9 cellular contexts compared by ENCODE assay signal in the genomic region with DNA sequence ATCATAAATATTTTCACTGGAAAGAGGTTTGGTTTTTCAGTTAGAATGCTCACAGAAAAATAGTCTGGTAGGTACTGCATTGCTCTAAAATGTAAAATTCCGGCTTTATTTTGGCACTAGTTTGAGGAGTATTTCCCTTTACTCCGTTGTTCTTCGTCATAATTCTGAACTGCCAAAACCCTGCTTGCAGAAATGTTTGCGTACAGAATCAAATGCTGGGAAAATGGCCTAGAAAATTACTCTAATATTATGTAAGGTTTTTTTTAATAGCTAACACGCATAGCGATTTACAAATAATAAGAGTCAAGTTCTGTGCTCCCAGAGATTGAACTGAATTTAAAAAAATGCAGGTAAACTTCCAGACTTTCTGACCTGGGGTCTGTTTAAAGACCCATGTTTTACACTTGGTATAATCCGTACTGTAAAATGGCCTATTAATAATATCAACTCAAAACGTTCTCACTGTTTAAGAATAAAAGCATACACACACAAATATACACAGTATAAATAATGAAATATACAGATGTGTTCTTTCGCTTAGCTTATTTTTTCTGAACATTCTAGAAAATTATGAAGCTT. TPM values are rescaled to one million over a fixed set of nuclear protein-coding genes. Genes with fewer than 3 reads are reported as not detected.
DNase-seq lines count a peak whose midpoint lies in the region; TF ChIP-seq lines count a peak whose summit lies in the region.
"Had no signal": no experiment of that assay in that cellular context is flagged by ENCODE, and none has a peak within 500 bp of the region (broad histone marks: within the 10 kb centered on the region; RNA-seq: fewer than 3 reads in every experiment).

No MANE protein-coding gene starts in this region.

- H3K4me1 ChIP-seq in adipocyte (ENCODE audit: control insufficient read depth, insufficient read depth, low read length) (peaks cover 4% of the 10 kb centered on the region), tibial artery (peaks cover 0 to 7% (median 5%) of the 10 kb centered on the region in 4 donors)

- DNase-seq in activated T-cell treated with anti-CD3 and anti-CD28 coated beads, Interleukin-2, amount 50 U/mL, for 24 hours: no peak
- DNase-seq in activated T-cell treated with anti-CD3 and anti-CD28 coated beads for 4 hours: no peak
- DNase-seq in adipocyte (ENCODE audit: low read depth): no peak
- DNase-seq in kidney epithelial cell (ENCODE audit: low read depth): no peak
- no peak for DNase-seq in tibial artery
- no peak for DNase-seq in stimulated activated CD8-positive, alpha-beta memory T cell treated with anti-CD3 and anti-CD28 coated beads, Interleukin-4, amount 100 ng/mL, for 48 hours
- no peak for DNase-seq in COLO668 (lab: John Stamatoyannopoulos, UW; ENCODE audit: unreplicated experiment)
- no peak for DNase-seq in stimulated activated CD4-positive, alpha-beta T cell treated with anti-CD3 and anti-CD28 coated beads, Interleukin-12 subunit alpha, Interleukin-12 subunit beta, amount 100 ng/mL, for 4 hours
- DNase-seq: OCI-M1 had no signal

- no peaks in the 10 kb centered on the region for H3K36me3 Mint-ChIP-seq in activated T-cell treated with anti-CD3 and anti-CD28 coated beads, Interleukin-2, amount 50 U/mL, for 24 hours (ENCODE audit: low read depth)

- H3K4me3 ChIP-seq in adipocyte (ENCODE audit: low read length) (peak overlapping the region; percentile 97), kidney epithelial cell (ENCODE audit: low read depth, low read length) (peak overlapping the region; percentile 78), tibial artery (peak overlapping the region; percentile 82 to 99)

- H3K27me3 ChIP-seq in adipocyte (replicated peaks; ENCODE audit: control insufficient read depth, insufficient read depth, low read length) (no peaks in the 10 kb centered on the region), kidney epithelial cell (ENCODE audit: control insufficient read depth, insufficient read depth, low read length) (no peaks in the 10 kb centered on the region), tibial artery (no peaks in the 10 kb centered on the region)

- H3K27ac ChIP-seq in tibial artery: peak overlapping the region; percentile 74 to 87

- H3K9me3 ChIP-seq in adipocyte (ENCODE audit: control insufficient read depth, low read length) (no peaks in the 10 kb centered on the region), tibial artery (no peaks in the 10 kb centered on the region)

- H3K27ac Mint-ChIP-seq in activated T-cell treated with anti-CD3 and anti-CD28 coated beads, Interleukin-2, amount 50 U/mL, for 24 hours: no peak overlapping the region

- H3K9ac ChIP-seq in adipocyte (ENCODE audit: low read length): peak overlapping the region; percentile 84

- H3K9me3 Mint-ChIP-seq in activated T-cell treated with anti-CD3 and anti-CD28 coated beads, Interleukin-2, amount 50 U/mL, for 24 hours: no peaks in the 10 kb centered on the region

- H3K4me3 Mint-ChIP-seq in activated T-cell treated with anti-CD3 and anti-CD28 coated beads, Interleukin-2, amount 50 U/mL, for 24 hours: peak overlapping the region; percentile 86

- H3K36me3 ChIP-seq in adipocyte (ENCODE audit: control insufficient read depth, insufficient read depth, low read length, severe bottlenecking): no peaks in the 10 kb centered on the region
- H3K36me3 ChIP-seq in kidney epithelial cell (ENCODE audit: control insufficient read depth, insufficient read depth, low read length): no peaks in the 10 kb centered on the region
- no peaks in the 10 kb centered on the region for H3K36me3 ChIP-seq in tibial artery

- intact Hi-C loops in tibial artery (cut with DNase I; ENCODE audit: low total_unique reads): loop anchor here (2.0 kb wide), 1 partner anchor 23 kb away; the partner anchor contains the start of gene ANLN

- peaks cover 9% of the 10 kb centered on the region for H3K27me3 Mint-ChIP-seq in activated T-cell treated with anti-CD3 and anti-CD28 coated beads, Interleukin-2, amount 50 U/mL, for 24 hours

- TF ChIP-seq CTCF in kidney epithelial cell (IDR thresholded peaks at IDR 0.05; ENCODE audit: insufficient read depth, low read length, poor library complexity, severe bottlenecking) (no peak), tibial artery (IDR thresholded peaks at IDR 0.05) (no peak)

- H3K4me1 Mint-ChIP-seq in activated T-cell treated with anti-CD3 and anti-CD28 coated beads, Interleukin-2, amount 50 U/mL, for 24 hours (ENCODE audit: low read depth): peaks cover 8% of the 10 kb centered on the region

RNA-seq across cellular contexts. Expression of gene ANLN, which starts 23.6 kb away (rescaled TPM):
- total RNA-seq in kidney epithelial cell: 14.3 and 15.4 TPM in 2 replicates
